13 cellular contexts compared by ENCODE assay signal in genomic region chr1:110344152-110344551, GRCh38. TPM values are rescaled to one million over a fixed set of nuclear protein-coding genes. Genes with fewer than 3 reads are reported as not detected.
DNase-seq lines count a peak whose midpoint lies in the region; ATAC-seq, FAIRE-seq and TF ChIP-seq lines count a peak whose summit lies in the region.
"Had no signal": no experiment of that assay in that cellular context is flagged by ENCODE, and none has a peak within 500 bp of the region (broad histone marks: within the 10 kb centered on the region; RNA-seq: fewer than 3 reads in every experiment).

No MANE protein-coding gene starts in this region.

- peaks cover 99% of the 10 kb centered on the region for H3K79me2 ChIP-seq in Loucy (ENCODE audit: insufficient read depth, low read length)

- H3K4me1 ChIP-seq in Loucy (ENCODE audit: insufficient read depth, low read length, poor library complexity, severe bottlenecking) (peaks cover 81% of the 10 kb centered on the region), neutrophil (ENCODE audit: control insufficient read depth in 1 of 2, insufficient read depth in 1 of 2, low read depth in 1 of 2, low read length in 1 of 2) (peaks cover 27 to 32% of the 10 kb centered on the region in 2 experiments), pancreas (peaks cover 6 to 78% (median 49%) of the 10 kb centered on the region in 3 donors)

- H3K9me3 Mint-ChIP-seq in chondrocyte (ENCODE audit: low read depth), result no peaks in the 10 kb centered on the region

- intact Hi-C loops in pancreas (cut with DNase I), result no loop called here

- H3K9ac ChIP-seq in Loucy (ENCODE audit: low read depth, low read length, poor library complexity, severe bottlenecking), result peak overlapping the region; percentile 85

- H3K4me3 ChIP-seq in GM12864 (ENCODE audit: low read depth, low read length) (peak overlapping the region; percentile 14; the same call in 1 of the 2 replicates), Loucy (ENCODE audit: low read length, poor library complexity, severe bottlenecking) (peak overlapping the region; percentile 83), neutrophil (ENCODE audit: low read depth in 1 of 2, low read length in 1 of 2) (no peak overlapping the region), pancreas (no peak overlapping the region)
- H3K4me3 ChIP-seq: skin epidermis had no signal

- H3K27ac ChIP-seq in neutrophil, result peak overlapping the region; percentile 11
- no peak overlapping the region for H3K27ac ChIP-seq in pancreas

- no peaks in the 10 kb centered on the region for H3K27me3 Mint-ChIP-seq in chondrocyte (ENCODE audit: low read depth)

- H3K4me3 Mint-ChIP-seq in chondrocyte (ENCODE audit: unreplicated experiment), result peak overlapping the region; percentile 4

- no peak overlapping the region for H3K27ac Mint-ChIP-seq in chondrocyte (ENCODE audit: unreplicated experiment)

- H3K9me3 ChIP-seq in Loucy (ENCODE audit: insufficient read depth, low read depth, low read length) (no peaks in the 10 kb centered on the region), neutrophil (no peaks in the 10 kb centered on the region), pancreas (no peaks in the 10 kb centered on the region)

- no peak for FAIRE-seq in pancreas (lab: Jason Lieb, UNC)

- no peaks in the 10 kb centered on the region for H3F3A ChIP-seq in Loucy (ENCODE audit: low read depth)

- peaks cover 97% of the 10 kb centered on the region for H4K20me1 ChIP-seq in Loucy (ENCODE audit: insufficient read depth, low read length, poor library complexity, severe bottlenecking)

- TF ChIP-seq CTCF in GM12864 (IDR thresholded peaks at IDR 0.05; ENCODE audit: low read depth, low read length, missing control alignments) (no peak), Loucy (conservative IDR thresholded peaks at IDR 0.05; ENCODE audit: low read length) (no peak), chondrocyte (IDR thresholded peaks at IDR 0.05) (no peak), neutrophil (IDR thresholded peaks at IDR 0.05) (no peak), pancreas (IDR thresholded peaks at IDR 0.05) (no peak)

- WGBS in pancreas, 2 donors, result 73 to 74% methylated on average over 3 of the region's 3 CpGs

- H3K9me2 ChIP-seq in Loucy (replicated peaks; ENCODE audit: low read depth, low read length), result no peaks in the 10 kb centered on the region

- peaks cover 14% of the 10 kb centered on the region for H3K36me3 Mint-ChIP-seq in chondrocyte (ENCODE audit: low read depth)

- H3K4me2 ChIP-seq in Loucy (ENCODE audit: low read depth, low read length, poor library complexity, severe bottlenecking), result peak overlapping the region; percentile 95

- no peak for DNase-seq in GM12864 (ENCODE audit: low read depth)
- DNase-seq in chondrocyte (ENCODE audit: low spot score), result no peak
- no peak for DNase-seq in pancreas
- no peak for DNase-seq in T1000 (lab: John Stamatoyannopoulos, UW)
- DNase-seq: cortex of kidney, DMS153, NCI-H2081 treated with DMSO at 0.1 percent for 48 hours had no signal

- no peak overlapping the region for H2AFZ ChIP-seq in Loucy (ENCODE audit: low read length)

- H3K4me1 Mint-ChIP-seq in chondrocyte (ENCODE audit: low read depth), result peaks cover 84% of the 10 kb centered on the region

- ATAC-seq in HG03196 (IDR thresholded peaks at IDR 0.05; ENCODE audit: unreplicated experiment) (no peak), pancreas (no peak), GM21723 (IDR thresholded peaks at IDR 0.05; ENCODE audit: unreplicated experiment) (no peak)

- H3K27me3 ChIP-seq in Loucy (ENCODE audit: insufficient read depth, low read length, poor library complexity, severe bottlenecking) (no peaks in the 10 kb centered on the region), neutrophil (no peaks in the 10 kb centered on the region), pancreas (no peaks in the 10 kb centered on the region)

- peaks cover 66% of the 10 kb centered on the region for H3K36me3 ChIP-seq in Loucy (ENCODE audit: insufficient read depth, low read length)
- peaks cover 30% of the 10 kb centered on the region for H3K36me3 ChIP-seq in neutrophil
- H3K36me3 ChIP-seq in pancreas, result peaks cover 0 to 3% (median 0%) of the 10 kb centered on the region in 3 donors

RNA-seq across cellular contexts. Expression of gene RBM15, which starts 5.0 kb away (rescaled TPM):
- total RNA-seq in chondrocyte (17.4 to 21.3 TPM (median 19.0 TPM) in 3 replicates), pancreas (10 to 100 TPM in 1 of 6 donors, 1 to 10 TPM in 5; 6.9 to 14.2 (median 8.5) TPM)
- polyA plus RNA-seq in pancreas, result 1 to 10 TPM; 1.6 to 6.6 TPM

RNA-seq across cellular contexts. Expression of gene SLC16A4, which starts 46.7 kb away (rescaled TPM):
- total RNA-seq in chondrocyte (16.5 to 23.9 TPM (median 17.0 TPM) in 3 replicates), pancreas (1 to 10 TPM in 2 of 6 donors, under 1 TPM in 4; 0.32 to 1.8 (median 0.71) TPM)
- under 1 TPM; 0.52 to 0.53 TPM for polyA plus RNA-seq in pancreas
- total RNA-seq: mononuclear cell had no signal

Comparison
In these comparisons a context has a peak if more than half of its experiments do, and no peak if none do; other contexts are left out.
1. H3K4me3 ChIP-seq: peak in GM12864 (single experiment) and Loucy (single experiment); none in neutrophil (0 of 2) and pancreas (0 of 4).